Comparison of ENCODE assay signal across 28 cellular contexts in genomic region chr17:38905375-38905774, GRCh38. TPM values are rescaled to one million over a fixed set of nuclear protein-coding genes. Genes with fewer than 3 reads are reported as not detected.
DNase-seq lines count a peak whose midpoint lies in the region; ATAC-seq and TF ChIP-seq lines count a peak whose summit lies in the region.
"Had no signal": no experiment of that assay in that cellular context is flagged by ENCODE, and none has a peak within 500 bp of the region (broad histone marks: within the 10 kb centered on the region; RNA-seq: fewer than 3 reads in every experiment).

No MANE protein-coding gene starts in this region.

- no peak for ATAC-seq in activated T-cell treated with anti-CD3 and anti-CD28 coated beads, Interleukin-2, amount 50 U/mL, for 72 hours (replicated peaks in 1 of 2)
- ATAC-seq in CD4-positive, alpha-beta T cell (ENCODE audit: poor library complexity) = no peak
- ATAC-seq in activated T-helper 17 cell treated with anti-CD3 and anti-CD28 coated beads, Interleukin-2, amount 50 U/mL, for 72 hours (replicated peaks) = no peak
- no peak for ATAC-seq in natural killer cell
- no peak for ATAC-seq in stimulated activated effector memory CD8-positive, alpha-beta T cell treated with anti-CD3 and anti-CD28 coated beads, Interleukin-12 subunit alpha, Interleukin-12 subunit beta, amount 100 ng/mL, for 72 hours
- ATAC-seq: heart right ventricle; naive thymus-derived CD4-positive, alpha-beta T cell had no signal

- H3K36me3 Mint-ChIP-seq in activated T-cell treated with anti-CD3 and anti-CD28 coated beads, Interleukin-2, amount 50 U/mL, for 72 hours (ENCODE audit: insufficient read depth in 2 of 2) = peaks cover 3 to 17% of the 10 kb centered on the region in 2 donors
- H3K36me3 Mint-ChIP-seq in CD4-positive, alpha-beta T cell (ENCODE audit: low read depth) = peaks cover 63% of the 10 kb centered on the region
- H3K36me3 Mint-ChIP-seq in activated T-helper 17 cell treated with anti-CD3 and anti-CD28 coated beads, Interleukin-2, amount 50 U/mL, for 72 hours (ENCODE audit: low read depth) = peaks cover 82% of the 10 kb centered on the region
- H3K36me3 Mint-ChIP-seq in natural killer cell = no peaks in the 10 kb centered on the region
- peaks cover 88% of the 10 kb centered on the region for H3K36me3 Mint-ChIP-seq in stimulated activated effector memory CD8-positive, alpha-beta T cell treated with anti-CD3 and anti-CD28 coated beads, Interleukin-12 subunit alpha, Interleukin-12 subunit beta, amount 100 ng/mL, for 72 hours

- no peak overlapping the region for H3K4me3 Mint-ChIP-seq in activated T-cell treated with anti-CD3 and anti-CD28 coated beads, Interleukin-2, amount 50 U/mL, for 72 hours
- no peak overlapping the region for H3K4me3 Mint-ChIP-seq in CD4-positive, alpha-beta T cell
- no peak overlapping the region for H3K4me3 Mint-ChIP-seq in activated T-helper 17 cell treated with anti-CD3 and anti-CD28 coated beads, Interleukin-2, amount 50 U/mL, for 72 hours
- H3K4me3 Mint-ChIP-seq in natural killer cell = no peak overlapping the region
- H3K4me3 Mint-ChIP-seq in stimulated activated effector memory CD8-positive, alpha-beta T cell treated with anti-CD3 and anti-CD28 coated beads, Interleukin-12 subunit alpha, Interleukin-12 subunit beta, amount 100 ng/mL, for 72 hours = no peak overlapping the region
- H3K4me3 Mint-ChIP-seq: activated CD4-positive, alpha-beta memory T cell treated with anti-CD3 and anti-CD28 coated beads, Interleukin-2, amount 10 ng/mL, durations not matched to agents 7 days and 5 days; CD4-positive, alpha-beta memory T cell; mesothelial cell of epicardium; naive thymus-derived CD4-positive, alpha-beta T cell had no signal

- no peaks in the 10 kb centered on the region for H3K9me3 Mint-ChIP-seq in activated T-cell treated with anti-CD3 and anti-CD28 coated beads, Interleukin-2, amount 50 U/mL, for 72 hours
- no peaks in the 10 kb centered on the region for H3K9me3 Mint-ChIP-seq in CD4-positive, alpha-beta T cell
- H3K9me3 Mint-ChIP-seq in activated T-helper 17 cell treated with anti-CD3 and anti-CD28 coated beads, Interleukin-2, amount 50 U/mL, for 72 hours = no peaks in the 10 kb centered on the region
- no peaks in the 10 kb centered on the region for H3K9me3 Mint-ChIP-seq in natural killer cell
- no peaks in the 10 kb centered on the region for H3K9me3 Mint-ChIP-seq in stimulated activated effector memory CD8-positive, alpha-beta T cell treated with anti-CD3 and anti-CD28 coated beads, Interleukin-12 subunit alpha, Interleukin-12 subunit beta, amount 100 ng/mL, for 72 hours
- H3K9me3 Mint-ChIP-seq: activated CD4-positive, alpha-beta memory T cell treated with anti-CD3 and anti-CD28 coated beads, Interleukin-2, amount 10 ng/mL, durations not matched to agents 7 days and 5 days; CD4-positive, alpha-beta memory T cell; mesothelial cell of epicardium; naive thymus-derived CD4-positive, alpha-beta T cell had no signal

- H3K27ac ChIP-seq in CD4-positive, alpha-beta T cell (ENCODE audit: low read depth, low read length) = no peak overlapping the region
- H3K27ac ChIP-seq: brain microvascular endothelial cell, thoracic aorta had no signal

- no peak for DNase-seq in activated T-cell treated with anti-CD3 and anti-CD28 coated beads, Interleukin-2, amount 50 U/mL, for 72 hours
- DNase-seq in activated T-cell treated with anti-CD3 and anti-CD28 coated beads for 4 hours = no peak
- no peak for DNase-seq in CD4-positive, alpha-beta T cell
- no peak for DNase-seq in natural killer cell
- no peak for DNase-seq in putamen (ENCODE audit: low spot score)
- no peak for DNase-seq in GM13976 (ENCODE audit: low spot score)
- DNase-seq in stimulated activated effector memory CD8-positive, alpha-beta T cell treated with anti-CD3 and anti-CD28 coated beads, Interleukin-12 subunit alpha, Interleukin-12 subunit beta, amount 100 ng/mL, for 72 hours (ENCODE audit: low spot score in 2 of 2) = no peak
- DNase-seq: 8988T; activated CD4-positive, alpha-beta memory T cell treated with anti-CD3 and anti-CD28 coated beads, Interleukin-2, amount 10 ng/mL, durations not matched to agents 7 days and 5 days; activated CD4-positive, alpha-beta T cell treated with anti-CD3 and anti-CD28 coated beads for 1 hour; activated CD8-positive, alpha-beta memory T cell treated with anti-CD3 and anti-CD28 coated beads, Interleukin-2, amount 50 U/mL, for 48 hours; activated gamma-delta T cell treated with Interleukin-2 at 50 U/mL for 16 hours; amniotic stem cell; brain microvascular endothelial cell; CD4-positive, alpha-beta memory T cell; heart right ventricle; naive thymus-derived CD4-positive, alpha-beta T cell; NCI-H1436; NCI-H2081; NCI-H2227 treated with DMSO at 0.1 percent for 48 hours; NCI-H526; SHP77 treated with DMSO at 0.1 percent for 48 hours; stimulated activated naive CD4-positive, alpha-beta T cell treated with Interleukin-2 at 50 U/mL for 16 hours; uterus had no signal

- no peaks in the 10 kb centered on the region for H3K27me3 Mint-ChIP-seq in activated T-cell treated with anti-CD3 and anti-CD28 coated beads, Interleukin-2, amount 50 U/mL, for 72 hours (ENCODE audit: low read depth)
- H3K27me3 Mint-ChIP-seq in CD4-positive, alpha-beta T cell = no peaks in the 10 kb centered on the region
- H3K27me3 Mint-ChIP-seq in activated T-helper 17 cell treated with anti-CD3 and anti-CD28 coated beads, Interleukin-2, amount 50 U/mL, for 72 hours = no peaks in the 10 kb centered on the region
- no peaks in the 10 kb centered on the region for H3K27me3 Mint-ChIP-seq in natural killer cell (ENCODE audit: low read depth in 2 of 2)
- H3K27me3 Mint-ChIP-seq: activated CD4-positive, alpha-beta memory T cell treated with anti-CD3 and anti-CD28 coated beads, Interleukin-2, amount 10 ng/mL, durations not matched to agents 7 days and 5 days; CD4-positive, alpha-beta memory T cell; naive thymus-derived CD4-positive, alpha-beta T cell had no signal

- peaks cover 40% of the 10 kb centered on the region for H3K4me1 Mint-ChIP-seq in activated T-cell treated with anti-CD3 and anti-CD28 coated beads, Interleukin-2, amount 50 U/mL, for 72 hours (ENCODE audit: low read depth)
- peaks cover 32% of the 10 kb centered on the region for H3K4me1 Mint-ChIP-seq in CD4-positive, alpha-beta T cell (ENCODE audit: low read depth)
- peaks cover 20% of the 10 kb centered on the region for H3K4me1 Mint-ChIP-seq in activated T-helper 17 cell treated with anti-CD3 and anti-CD28 coated beads, Interleukin-2, amount 50 U/mL, for 72 hours
- H3K4me1 Mint-ChIP-seq in natural killer cell = peaks cover 48 to 60% of the 10 kb centered on the region in 2 donors
- H3K4me1 Mint-ChIP-seq in stimulated activated effector memory CD8-positive, alpha-beta T cell treated with anti-CD3 and anti-CD28 coated beads, Interleukin-12 subunit alpha, Interleukin-12 subunit beta, amount 100 ng/mL, for 72 hours = peaks cover 50% of the 10 kb centered on the region

- CTCF ChIA-PET in CD4-positive, alpha-beta T cell (lab: Charles Lee) = no interaction called here

- peak overlapping the region; percentile 80 for H3K27ac Mint-ChIP-seq in activated T-cell treated with anti-CD3 and anti-CD28 coated beads, Interleukin-2, amount 50 U/mL, for 72 hours
- peak overlapping the region; percentile 44 for H3K27ac Mint-ChIP-seq in CD4-positive, alpha-beta T cell
- peak overlapping the region; percentile 30 for H3K27ac Mint-ChIP-seq in activated T-helper 17 cell treated with anti-CD3 and anti-CD28 coated beads, Interleukin-2, amount 50 U/mL, for 72 hours
- peak overlapping the region; percentile 67 to 95 for H3K27ac Mint-ChIP-seq in natural killer cell
- H3K27ac Mint-ChIP-seq in stimulated activated effector memory CD8-positive, alpha-beta T cell treated with anti-CD3 and anti-CD28 coated beads, Interleukin-12 subunit alpha, Interleukin-12 subunit beta, amount 100 ng/mL, for 72 hours = no peak overlapping the region
- H3K27ac Mint-ChIP-seq: activated CD4-positive, alpha-beta memory T cell treated with anti-CD3 and anti-CD28 coated beads, Interleukin-2, amount 10 ng/mL, durations not matched to agents 7 days and 5 days; mesothelial cell of epicardium had no signal

- H3K9me3 ChIP-seq in CD4-positive, alpha-beta T cell (ENCODE audit: control insufficient read depth, low read length) = no peaks in the 10 kb centered on the region
- H3K9me3 ChIP-seq: HAP-1, heart right ventricle, thoracic aorta, uterus had no signal

- POLR2A ChIA-PET in CD4-positive, alpha-beta T cell (lab: Charles Lee) = no interaction called here

- no peaks in the 10 kb centered on the region for H3K27me3 ChIP-seq in CD4-positive, alpha-beta T cell (ENCODE audit: control insufficient read depth, insufficient read depth, low read length)
- H3K27me3 ChIP-seq: brain microvascular endothelial cell, heart right ventricle, uterus had no signal

- in situ Hi-C loops in GM13976 (cut with MboI; ENCODE audit: low sequenced_read_pairs, unreplicated experiment) = no loop called here

- intact Hi-C loops in CD4-positive, alpha-beta T cell (cut with DNase I, micrococcal nuclease) = no loop called here
- intact Hi-C loops in natural killer cell (cut with micrococcal nuclease) = no loop called here

- TF ChIP-seq CTCF in CD4-positive, alpha-beta T cell (IDR thresholded peaks at IDR 0.05) = no peak
- no peak for TF ChIP-seq CTCF in natural killer cell (IDR thresholded peaks at IDR 0.05)
- TF ChIP-seq CTCF in GM13976 (IDR thresholded peaks at IDR 0.05; ENCODE audit: borderline replicate concordance, control extremely low read depth, extremely low read depth, insufficient read depth, missing control alignments) = no peak

RNA-seq across cellular contexts. Expression of gene LASP1, which starts 35.5 kb away (rescaled TPM):
- 100 to 1,000 TPM; 160 to 172 TPM for total RNA-seq in activated T-cell treated with anti-CD3 and anti-CD28 coated beads, Interleukin-2, amount 50 U/mL, for 72 hours
- total RNA-seq in CD4-positive, alpha-beta T cell = 10 to 100 TPM; 50.1 to 50.5 TPM
- 100 to 1,000 TPM; 116 to 172 TPM for total RNA-seq in activated T-helper 17 cell treated with anti-CD3 and anti-CD28 coated beads, Interleukin-2, amount 50 U/mL, for 72 hours
- 100 to 1,000 TPM; 293 to 363 (median 340) TPM for total RNA-seq in natural killer cell

RNA-seq across cellular contexts. Expression of gene RPL23, which starts 51.9 kb away (rescaled TPM):
- 1,000 to 10,000 TPM; 1,230 to 1,505 TPM for total RNA-seq in activated T-cell treated with anti-CD3 and anti-CD28 coated beads, Interleukin-2, amount 50 U/mL, for 72 hours
- 1,000 to 10,000 TPM; 2,293 to 2,296 TPM for total RNA-seq in CD4-positive, alpha-beta T cell
- total RNA-seq in activated T-helper 17 cell treated with anti-CD3 and anti-CD28 coated beads, Interleukin-2, amount 50 U/mL, for 72 hours = 1,000 to 10,000 TPM; 1,686 to 2,077 TPM
- total RNA-seq in natural killer cell = 100 to 1,000 TPM; 752 to 934 (median 923) TPM
